Comparison of ENCODE assay signal across 1 cellular context in genomic region chr10:13351340-13351915, GRCh38.
TF ChIP-seq lines count a peak whose summit lies in the region.

No MANE protein-coding gene starts in this region.

TF ChIP-seq in H1, 55 proteins besides CTCF, POLR2A, EP300 and RAD21 (continued from another document):
- TF ChIP-seq TEAD4 (IDR thresholded peaks at IDR 0.05; ENCODE audit: low read depth, low read length) (0 out of 2 replicates have a peak, but pooled peaks have one; percentile 40), SIX5 (IDR thresholded peaks at IDR 0.05; ENCODE audit: low read depth, low read length) (no peak), MAFK (IDR thresholded peaks at IDR 0.05; ENCODE audit: low read depth, low read length) (no peak), NRF1 (IDR thresholded peaks at IDR 0.05; ENCODE audit: low read depth, low read length) (no peak), RNF2 (IDR thresholded peaks at IDR 0.05; ENCODE audit: borderline replicate concordance, low read depth, low read length, missing control alignments, poor library complexity, severe bottlenecking) (no peak), POLR2AphosphoS5 (IDR thresholded peaks at IDR 0.05; ENCODE audit: low read depth, low read length) (peak; percentile 84), TAF7 (optimal IDR thresholded peaks at IDR 0.05; ENCODE audit: borderline replicate concordance, low read depth, low read length) (peak; percentile 60), CTBP2 (IDR thresholded peaks at IDR 0.05; ENCODE audit: borderline replicate concordance, insufficient read depth, insufficient read length, low read length) (peak; percentile 55), SP4 (IDR thresholded peaks at IDR 0.05; ENCODE audit: low read length) (no peak), BACH1 (IDR thresholded peaks at IDR 0.05; ENCODE audit: low read length) (no peak), KDM1A (IDR thresholded peaks at IDR 0.05; ENCODE audit: borderline replicate concordance, low read length) (0 out of 2 replicates have a peak, but pooled peaks have one; percentile 29), EGR1 (IDR thresholded peaks at IDR 0.05; ENCODE audit: borderline replicate concordance, low read depth, low read length) (peak; percentile 53; the same call in 1 of the 2 replicates), SP1 (IDR thresholded peaks at IDR 0.05; ENCODE audit: low read depth, low read length) (0 out of 2 replicates have a peak, but pooled peaks have one; percentile 8), CREB1 (IDR thresholded peaks at IDR 0.05) (peak; percentile 64; the same call in 1 of the 2 replicates), CHD2 (IDR thresholded peaks at IDR 0.05; ENCODE audit: low read length) (0 out of 2 replicates have a peak, but pooled peaks have one; percentile 6), SAP30 (IDR thresholded peaks at IDR 0.05; ENCODE audit: insufficient read depth, insufficient replicate concordance, low read length) (peak; percentile 82), RXRA (IDR thresholded peaks at IDR 0.05; ENCODE audit: insufficient read depth, low read depth, low read length) (0 out of 2 replicates have a peak, but pooled peaks have one; percentile 57), BCL11A (IDR thresholded peaks at IDR 0.05; ENCODE audit: low read depth in 2 of 2, low read length in 2 of 2) (no peak), ZNF274 (IDR thresholded peaks at IDR 0.05; ENCODE audit: borderline replicate concordance, extremely low read depth, low read length) (no peak), ASH2L (IDR thresholded peaks at IDR 0.05; ENCODE audit: low read length) (no peak), SIRT6 (IDR thresholded peaks at IDR 0.05; ENCODE audit: low read length) (no peak), SRF (IDR thresholded peaks at IDR 0.05; ENCODE audit: low read depth, low read length) (no peak), KDM5A (IDR thresholded peaks at IDR 0.05; ENCODE audit: low read length) (no peak), TCF12 (IDR thresholded peaks at IDR 0.05; ENCODE audit: low read depth, low read length) (no peak), RFX5 (IDR thresholded peaks at IDR 0.05; ENCODE audit: borderline replicate concordance, low read depth, low read length) (no peak), E2F6 (IDR thresholded peaks at IDR 0.05) (peak; percentile 7; the same call in 1 of the 2 replicates), HDAC6 (IDR thresholded peaks at IDR 0.05; ENCODE audit: low read depth, low read length) (no peak), ATF2 (IDR thresholded peaks at IDR 0.05; ENCODE audit: low read length) (no peak), CBX5 (IDR thresholded peaks at IDR 0.05; ENCODE audit: low read depth, low read length) (no peak), TBP (IDR thresholded peaks at IDR 0.05; ENCODE audit: low read depth, low read length) (peak; percentile 67), SUZ12 (IDR thresholded peaks at IDR 0.05; ENCODE audit: low read length) (no peak), EZH2 (IDR thresholded peaks at IDR 0.05; ENCODE audit: low read depth, low read length, severe bottlenecking) (no peak), GABPA (IDR thresholded peaks at IDR 0.05; ENCODE audit: borderline replicate concordance, insufficient read depth, low read length) (no peak), JUN (IDR thresholded peaks at IDR 0.05; ENCODE audit: low read depth, low read length) (no peak), CBX8 (IDR thresholded peaks at IDR 0.05; ENCODE audit: borderline replicate concordance, low read depth, low read length) (no peak), NANOG (IDR thresholded peaks at IDR 0.05; ENCODE audit: insufficient read depth, low read depth, low read length, poor library complexity, severe bottlenecking) (peak; percentile 89), YY1 (IDR thresholded peaks at IDR 0.05; ENCODE audit: low read depth, low read length) (peak; percentile 79), ATF3 (IDR thresholded peaks at IDR 0.05; ENCODE audit: insufficient read depth, low read depth, low read length) (no peak)
